2 cellular contexts compared by ENCODE assay signal in the genomic region with DNA sequence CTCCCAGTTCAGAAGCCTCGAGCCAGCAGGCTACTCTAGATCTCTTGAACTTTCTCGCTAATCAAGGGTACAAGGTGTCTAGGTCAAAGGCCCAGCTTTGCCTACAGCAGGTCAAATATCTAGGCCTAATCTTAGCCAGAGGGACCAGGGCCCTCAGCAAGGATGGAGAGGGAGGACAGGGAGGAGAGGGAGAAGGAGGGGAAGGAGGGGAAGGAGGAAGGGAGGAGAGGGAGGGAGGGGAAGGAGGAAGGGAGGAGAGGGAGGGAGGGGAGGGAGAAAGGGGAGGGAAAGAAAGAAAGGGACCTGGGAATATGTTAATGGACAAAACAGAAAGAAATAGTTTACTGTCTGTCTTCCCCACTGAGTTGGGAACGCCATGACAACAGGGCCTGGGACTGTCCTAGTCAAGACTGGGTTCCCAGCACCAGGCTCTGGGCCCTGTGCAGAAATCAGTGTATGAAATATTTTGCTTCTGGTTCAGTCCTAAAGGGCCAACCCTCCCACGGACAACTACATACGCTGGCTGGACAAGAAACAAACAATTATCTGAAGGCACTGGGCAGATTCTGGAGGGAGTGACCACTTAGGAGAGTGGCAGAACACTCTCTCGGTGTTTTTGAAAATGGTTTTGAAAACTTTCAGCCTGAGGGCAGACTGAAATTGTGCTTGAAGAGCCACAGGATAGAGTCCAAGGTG.
TF ChIP-seq lines count a peak whose summit lies in the region.

No MANE protein-coding gene starts in this region.

TF ChIP-seq in HepG2, 621 proteins besides CTCF, POLR2A, EP300 and RAD21:
- 0 out of 2 replicates have a peak, but pooled peaks have one; percentile 23 for TF ChIP-seq RBFOX2 (IDR thresholded peaks at IDR 0.05; ENCODE audit: low read depth, low read length)
- TF ChIP-seq HNRNPK (IDR thresholded peaks at IDR 0.05; ENCODE audit: low read depth, low read length, poor library complexity, severe bottlenecking), result peak; percentile 87
- no peak for TF ChIP-seq JARID2 (CRISPR knock-in tag; IDR thresholded peaks at IDR 0.05; ENCODE audit: insufficient replicate concordance)
- TF ChIP-seq, protein P1, sequence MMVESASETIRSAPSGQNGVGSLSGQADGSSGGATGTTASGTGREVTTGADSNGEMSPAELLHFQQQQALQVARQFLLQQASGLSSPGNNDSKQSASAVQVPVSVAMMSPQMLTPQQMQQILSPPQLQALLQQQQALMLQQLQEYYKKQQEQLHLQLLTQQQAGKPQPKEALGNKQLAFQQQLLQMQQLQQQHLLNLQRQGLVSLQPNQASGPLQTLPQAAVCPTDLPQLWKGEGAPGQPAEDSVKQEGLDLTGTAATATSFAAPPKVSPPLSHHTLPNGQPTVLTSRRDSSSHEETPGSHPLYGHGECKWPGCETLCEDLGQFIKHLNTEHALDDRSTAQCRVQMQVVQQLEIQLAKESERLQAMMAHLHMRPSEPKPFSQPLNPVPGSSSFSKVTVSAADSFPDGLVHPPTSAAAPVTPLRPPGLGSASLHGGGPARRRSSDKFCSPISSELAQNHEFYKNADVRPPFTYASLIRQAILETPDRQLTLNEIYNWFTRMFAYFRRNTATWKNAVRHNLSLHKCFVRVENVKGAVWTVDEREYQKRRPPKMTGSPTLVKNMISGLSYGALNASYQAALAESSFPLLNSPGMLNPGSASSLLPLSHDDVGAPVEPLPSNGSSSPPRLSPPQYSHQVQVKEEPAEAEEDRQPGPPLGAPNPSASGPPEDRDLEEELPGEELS (CRISPR knock-in tag; IDR thresholded peaks at IDR 0.05), result no peak
- TF ChIP-seq NCOA1 (CRISPR knock-in tag; IDR thresholded peaks at IDR 0.05), result no peak
- TF ChIP-seq TBX3 (IDR thresholded peaks at IDR 0.05; ENCODE audit: borderline replicate concordance), result no peak
TF ChIP-seq in HepG2: peak in this region for 2.

TF ChIP-seq in WTC11, 78 proteins besides CTCF, POLR2A, EP300 and RAD21:
- TF ChIP-seq TCF7 (CRISPR knock-in tag; IDR thresholded peaks at IDR 0.05; ENCODE audit: low read depth) (no peak), SP1 (CRISPR knock-in tag; conservative IDR thresholded peaks at IDR 0.05) (no peak), MYBL2 (CRISPR knock-in tag; IDR thresholded peaks at IDR 0.05) (no peak), PRRX2 (CRISPR knock-in tag; IDR thresholded peaks at IDR 0.05) (no peak), HMGA2 (CRISPR knock-in tag; IDR thresholded peaks at IDR 0.05) (no peak), FOXP1 (CRISPR knock-in tag; IDR thresholded peaks at IDR 0.05; ENCODE audit: borderline replicate concordance) (no peak), SOX15 (CRISPR knock-in tag; IDR thresholded peaks at IDR 0.05) (no peak), JAZF1 (CRISPR knock-in tag; IDR thresholded peaks at IDR 0.05) (no peak), JUN (CRISPR knock-in tag; IDR thresholded peaks at IDR 0.05) (no peak), ZNF423 (CRISPR knock-in tag; IDR thresholded peaks at IDR 0.05) (no peak), ZNF219 (CRISPR knock-in tag; IDR thresholded peaks at IDR 0.05; ENCODE audit: borderline replicate concordance) (no peak), NFYB (CRISPR knock-in tag; conservative IDR thresholded peaks at IDR 0.05; ENCODE audit: low read depth) (no peak)
- TF ChIP-seq, protein P2, sequence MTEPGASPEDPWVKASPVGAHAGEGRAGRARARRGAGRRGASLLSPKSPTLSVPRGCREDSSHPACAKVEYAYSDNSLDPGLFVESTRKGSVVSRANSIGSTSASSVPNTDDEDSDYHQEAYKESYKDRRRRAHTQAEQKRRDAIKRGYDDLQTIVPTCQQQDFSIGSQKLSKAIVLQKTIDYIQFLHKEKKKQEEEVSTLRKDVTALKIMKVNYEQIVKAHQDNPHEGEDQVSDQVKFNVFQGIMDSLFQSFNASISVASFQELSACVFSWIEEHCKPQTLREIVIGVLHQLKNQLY (CRISPR knock-in tag; IDR thresholded peaks at IDR 0.05), result no peak
- TF ChIP-seq, protein P3, sequence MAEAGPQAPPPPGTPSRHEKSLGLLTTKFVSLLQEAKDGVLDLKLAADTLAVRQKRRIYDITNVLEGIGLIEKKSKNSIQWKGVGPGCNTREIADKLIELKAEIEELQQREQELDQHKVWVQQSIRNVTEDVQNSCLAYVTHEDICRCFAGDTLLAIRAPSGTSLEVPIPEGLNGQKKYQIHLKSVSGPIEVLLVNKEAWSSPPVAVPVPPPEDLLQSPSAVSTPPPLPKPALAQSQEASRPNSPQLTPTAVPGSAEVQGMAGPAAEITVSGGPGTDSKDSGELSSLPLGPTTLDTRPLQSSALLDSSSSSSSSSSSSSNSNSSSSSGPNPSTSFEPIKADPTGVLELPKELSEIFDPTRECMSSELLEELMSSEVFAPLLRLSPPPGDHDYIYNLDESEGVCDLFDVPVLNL (CRISPR knock-in tag; IDR thresholded peaks at IDR 0.05; ENCODE audit: borderline replicate concordance, low read depth), result no peak
- TF ChIP-seq, protein P4, sequence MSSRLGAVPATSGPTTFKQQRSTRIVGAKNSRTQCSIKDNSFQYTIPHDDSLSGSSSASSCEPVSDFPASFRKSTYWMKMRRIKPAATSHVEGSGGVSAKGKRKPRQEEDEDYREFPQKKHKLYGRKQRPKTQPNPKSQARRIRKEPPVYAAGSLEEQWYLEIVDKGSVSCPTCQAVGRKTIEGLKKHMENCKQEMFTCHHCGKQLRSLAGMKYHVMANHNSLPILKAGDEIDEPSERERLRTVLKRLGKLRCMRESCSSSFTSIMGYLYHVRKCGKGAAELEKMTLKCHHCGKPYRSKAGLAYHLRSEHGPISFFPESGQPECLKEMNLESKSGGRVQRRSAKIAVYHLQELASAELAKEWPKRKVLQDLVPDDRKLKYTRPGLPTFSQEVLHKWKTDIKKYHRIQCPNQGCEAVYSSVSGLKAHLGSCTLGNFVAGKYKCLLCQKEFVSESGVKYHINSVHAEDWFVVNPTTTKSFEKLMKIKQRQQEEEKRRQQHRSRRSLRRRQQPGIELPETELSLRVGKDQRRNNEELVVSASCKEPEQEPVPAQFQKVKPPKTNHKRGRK (CRISPR knock-in tag; IDR thresholded peaks at IDR 0.05; ENCODE audit: borderline replicate concordance), result no peak
- TF ChIP-seq, protein P5, sequence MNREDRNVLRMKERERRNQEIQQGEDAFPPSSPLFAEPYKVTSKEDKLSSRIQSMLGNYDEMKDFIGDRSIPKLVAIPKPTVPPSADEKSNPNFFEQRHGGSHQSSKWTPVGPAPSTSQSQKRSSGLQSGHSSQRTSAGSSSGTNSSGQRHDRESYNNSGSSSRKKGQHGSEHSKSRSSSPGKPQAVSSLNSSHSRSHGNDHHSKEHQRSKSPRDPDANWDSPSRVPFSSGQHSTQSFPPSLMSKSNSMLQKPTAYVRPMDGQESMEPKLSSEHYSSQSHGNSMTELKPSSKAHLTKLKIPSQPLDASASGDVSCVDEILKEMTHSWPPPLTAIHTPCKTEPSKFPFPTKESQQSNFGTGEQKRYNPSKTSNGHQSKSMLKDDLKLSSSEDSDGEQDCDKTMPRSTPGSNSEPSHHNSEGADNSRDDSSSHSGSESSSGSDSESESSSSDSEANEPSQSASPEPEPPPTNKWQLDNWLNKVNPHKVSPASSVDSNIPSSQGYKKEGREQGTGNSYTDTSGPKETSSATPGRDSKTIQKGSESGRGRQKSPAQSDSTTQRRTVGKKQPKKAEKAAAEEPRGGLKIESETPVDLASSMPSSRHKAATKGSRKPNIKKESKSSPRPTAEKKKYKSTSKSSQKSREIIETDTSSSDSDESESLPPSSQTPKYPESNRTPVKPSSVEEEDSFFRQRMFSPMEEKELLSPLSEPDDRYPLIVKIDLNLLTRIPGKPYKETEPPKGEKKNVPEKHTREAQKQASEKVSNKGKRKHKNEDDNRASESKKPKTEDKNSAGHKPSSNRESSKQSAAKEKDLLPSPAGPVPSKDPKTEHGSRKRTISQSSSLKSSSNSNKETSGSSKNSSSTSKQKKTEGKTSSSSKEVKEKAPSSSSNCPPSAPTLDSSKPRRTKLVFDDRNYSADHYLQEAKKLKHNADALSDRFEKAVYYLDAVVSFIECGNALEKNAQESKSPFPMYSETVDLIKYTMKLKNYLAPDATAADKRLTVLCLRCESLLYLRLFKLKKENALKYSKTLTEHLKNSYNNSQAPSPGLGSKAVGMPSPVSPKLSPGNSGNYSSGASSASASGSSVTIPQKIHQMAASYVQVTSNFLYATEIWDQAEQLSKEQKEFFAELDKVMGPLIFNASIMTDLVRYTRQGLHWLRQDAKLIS (CRISPR knock-in tag; IDR thresholded peaks at IDR 0.05; ENCODE audit: borderline replicate concordance), result no peak
- TF ChIP-seq, protein P6, sequence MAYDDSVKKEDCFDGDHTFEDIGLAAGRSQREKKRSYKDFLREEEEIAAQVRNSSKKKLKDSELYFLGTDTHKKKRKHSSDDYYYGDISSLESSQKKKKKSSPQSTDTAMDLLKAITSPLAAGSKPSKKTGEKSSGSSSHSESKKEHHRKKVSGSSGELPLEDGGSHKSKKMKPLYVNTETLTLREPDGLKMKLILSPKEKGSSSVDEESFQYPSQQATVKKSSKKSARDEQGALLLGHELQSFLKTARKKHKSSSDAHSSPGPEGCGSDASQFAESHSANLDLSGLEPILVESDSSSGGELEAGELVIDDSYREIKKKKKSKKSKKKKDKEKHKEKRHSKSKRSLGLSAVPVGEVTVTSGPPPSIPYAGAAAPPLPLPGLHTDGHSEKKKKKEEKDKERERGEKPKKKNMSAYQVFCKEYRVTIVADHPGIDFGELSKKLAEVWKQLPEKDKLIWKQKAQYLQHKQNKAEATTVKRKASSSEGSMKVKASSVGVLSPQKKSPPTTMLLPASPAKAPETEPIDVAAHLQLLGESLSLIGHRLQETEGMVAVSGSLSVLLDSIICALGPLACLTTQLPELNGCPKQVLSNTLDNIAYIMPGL (CRISPR knock-in tag; IDR thresholded peaks at IDR 0.05), result no peak
- TF ChIP-seq, protein P7, sequence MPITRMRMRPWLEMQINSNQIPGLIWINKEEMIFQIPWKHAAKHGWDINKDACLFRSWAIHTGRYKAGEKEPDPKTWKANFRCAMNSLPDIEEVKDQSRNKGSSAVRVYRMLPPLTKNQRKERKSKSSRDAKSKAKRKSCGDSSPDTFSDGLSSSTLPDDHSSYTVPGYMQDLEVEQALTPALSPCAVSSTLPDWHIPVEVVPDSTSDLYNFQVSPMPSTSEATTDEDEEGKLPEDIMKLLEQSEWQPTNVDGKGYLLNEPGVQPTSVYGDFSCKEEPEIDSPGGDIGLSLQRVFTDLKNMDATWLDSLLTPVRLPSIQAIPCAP (CRISPR knock-in tag; IDR thresholded peaks at IDR 0.05), result no peak
